Comparison of ENCODE assay signal across 8 cellular contexts in genomic region chr1:63321788-63322247, GRCh38. TPM values are rescaled to one million over a fixed set of nuclear protein-coding genes. Genes with fewer than 3 reads are reported as not detected.
A peak's percentile ranks its signal among the peaks of the same experiment; 100 is the strongest.
DNase-seq lines count a peak whose midpoint lies in the region; ATAC-seq and TF ChIP-seq lines count a peak whose summit lies in the region.

No MANE protein-coding gene starts in this region.

- H3K36me3 ChIP-seq in HEK293 (ENCODE audit: control insufficient read depth in 2 of 2, insufficient read depth in 1 of 2, low read length in 2 of 2) (no peaks in the 10 kb centered on the region), adipocyte (ENCODE audit: control insufficient read depth, insufficient read depth, low read length, severe bottlenecking) (no peaks in the 10 kb centered on the region)

- H3K4me3 Mint-ChIP-seq in CD14-positive monocyte = peak overlapping the region; percentile 84 to 95
- peak overlapping the region; percentile 55 for H3K4me3 Mint-ChIP-seq in mesothelial cell of epicardium

- H3K27me3 Mint-ChIP-seq in CD14-positive monocyte (ENCODE audit: low read depth in 3 of 3) (peaks cover 84 to 98% (median 89%) of the 10 kb centered on the region in 3 donors), mesothelial cell of epicardium (ENCODE audit: low read depth) (peaks cover 89% of the 10 kb centered on the region)

- intact Hi-C loops in CD14-positive monocyte (cut with micrococcal nuclease) = no loop called here

- H3K27ac Mint-ChIP-seq in CD14-positive monocyte (peak overlapping the region in 3 of 7 donors; percentile 3 to 59 (median 28)), mesothelial cell of epicardium (no peak overlapping the region)

- no peaks in the 10 kb centered on the region for H3K9me3 ChIP-seq in HEK293 (ENCODE audit: control insufficient read depth, insufficient read depth, low read depth, low read length)
- peaks cover 20% of the 10 kb centered on the region for H3K9me3 ChIP-seq in adipocyte (ENCODE audit: control insufficient read depth, low read length)

- H3K4me1 Mint-ChIP-seq in CD14-positive monocyte (peaks cover 63% of the 10 kb centered on the region), mesothelial cell of epicardium (peaks cover 23% of the 10 kb centered on the region)

- H3K4me1 ChIP-seq in HEK293 (ENCODE audit: control insufficient read depth, insufficient read depth, low read length) = peaks cover 12% of the 10 kb centered on the region
- H3K4me1 ChIP-seq in adipocyte (ENCODE audit: control insufficient read depth, insufficient read depth, low read length) = peaks cover 6% of the 10 kb centered on the region
- peaks cover 3% of the 10 kb centered on the region for H3K4me1 ChIP-seq in foreskin keratinocyte

- DNase-seq in CD14-positive monocyte (ENCODE audit: low spot score) (no peak), adipocyte (ENCODE audit: low read depth) (no peak), mesothelial cell of epicardium (ENCODE audit: low spot score in 2 of 2, unreplicated experiment in 2 of 2) (no peak), foreskin keratinocyte (no peak), glomerular visceral epithelial cell (ENCODE audit: extremely low spot score) (no peak)
- no peak for DNase-seq in effector CD8-positive, alpha-beta T cell (lab: John Stamatoyannopoulos, UW)

- peaks cover 77% of the 10 kb centered on the region for H3K27me3 ChIP-seq in adipocyte (replicated peaks; ENCODE audit: control insufficient read depth, insufficient read depth, low read length)
- H3K27me3 ChIP-seq in foreskin keratinocyte = peaks cover 100% of the 10 kb centered on the region

- H3K4me3 ChIP-seq in HEK293 (ENCODE audit: low read depth, low read length) (peak overlapping the region; percentile 47), adipocyte (ENCODE audit: low read length) (peak overlapping the region; percentile 72)

- H3K9me3 Mint-ChIP-seq in CD14-positive monocyte = peaks cover 12 to 75% (median 53%) of the 10 kb centered on the region in 7 donors
- no peaks in the 10 kb centered on the region for H3K9me3 Mint-ChIP-seq in mesothelial cell of epicardium

- no peak overlapping the region for H3K9ac ChIP-seq in adipocyte (ENCODE audit: low read length)

- TF ChIP-seq CTCF in CD14-positive monocyte (IDR thresholded peaks at IDR 0.05) (no peak), HEK293 (tag by site-specific recombination; IDR thresholded peaks at IDR 0.05) (no peak), mesothelial cell of epicardium (IDR thresholded peaks at IDR 0.05; ENCODE audit: unreplicated experiment) (no peak), foreskin keratinocyte (conservative IDR thresholded peaks at IDR 0.05) (no peak)

- CTCF ChIA-PET in HEK293 (lab: Yijun Ruan, JAX) = interaction anchor here (0.6 kb wide), 1 partner anchor 1025 kb away, joined by 8 read pairs; no protein-coding TSS in a partner anchor

- H3K27ac ChIP-seq in HEK293 (ENCODE audit: extremely low read depth, low read depth, low read length) = peak overlapping the region; percentile 83; the same call in 1 of the 2 replicates
- no peak overlapping the region for H3K27ac ChIP-seq in foreskin keratinocyte

- POLR2A ChIA-PET in HEK293 (lab: Yijun Ruan, JAX) = interaction anchor here (0.8 to 1.3 kb wide), 2 partner anchors 54 to 202 kb away, joined by 3 to 4 read pairs; partner anchors contain the start of gene EFCAB7

- H3K36me3 Mint-ChIP-seq in CD14-positive monocyte = peaks cover 23 to 48% of the 10 kb centered on the region in 2 donors
- no peaks in the 10 kb centered on the region for H3K36me3 Mint-ChIP-seq in mesothelial cell of epicardium

- ATAC-seq in foreskin keratinocyte (no peak), HG03432 (IDR thresholded peaks at IDR 0.05; ENCODE audit: unreplicated experiment) (no peak)

TF ChIP-seq in HEK293, 187 proteins besides CTCF, POLR2A, EP300 and RAD21:
- no peak for TF ChIP-seq ZNF510 (tag by site-specific recombination; IDR thresholded peaks at IDR 0.05; ENCODE audit: insufficient replicate concordance)
- TF ChIP-seq KLF7 (tag by site-specific recombination; IDR thresholded peaks at IDR 0.05; ENCODE audit: borderline replicate concordance) = 0 out of 2 replicates have a peak, but pooled peaks have one; percentile 56
- 0 out of 2 replicates have a peak, but pooled peaks have one; percentile 6 for TF ChIP-seq ZIC2 (tag by site-specific recombination; IDR thresholded peaks at IDR 0.05)
- TF ChIP-seq RBAK (tag by site-specific recombination; IDR thresholded peaks at IDR 0.05) = no peak
- TF ChIP-seq ZNF398 (tag by site-specific recombination; IDR thresholded peaks at IDR 0.05) = peak; percentile 87
- TF ChIP-seq ZNF610 (tag by site-specific recombination; IDR thresholded peaks at IDR 0.05; ENCODE audit: borderline replicate concordance) = no peak
- TF ChIP-seq ZBTB20 (tag by site-specific recombination; IDR thresholded peaks at IDR 0.05) = peak; percentile 81
- TF ChIP-seq ZNF146 (tag by site-specific recombination; IDR thresholded peaks at IDR 0.05) = no peak
- no peak for TF ChIP-seq ZFP41 (tag by site-specific recombination; IDR thresholded peaks at IDR 0.05; ENCODE audit: borderline replicate concordance)
- TF ChIP-seq ZNF341 (tag by site-specific recombination; IDR thresholded peaks at IDR 0.05; ENCODE audit: low read depth) = peak; percentile 46; the same call in 1 of the 2 replicates

RNA-seq across cellular contexts. Expression of gene FOXD3, which starts 0.5 kb away (rescaled TPM):
- polyA plus RNA-seq in CD14-positive monocyte (not detected), foreskin keratinocyte (not detected in 2 replicates)
- total RNA-seq in mesothelial cell of epicardium (not detected in 3 replicates), foreskin keratinocyte (not detected in 2 replicates)

RNA-seq across cellular contexts. Expression of gene ALG6, which starts 45.6 kb away (rescaled TPM):
- polyA plus RNA-seq in CD14-positive monocyte (10 to 100 TPM; 20.2 to 24.7 TPM), foreskin keratinocyte (7.3 and 9.2 TPM in 2 replicates)
- total RNA-seq in mesothelial cell of epicardium (20.0 to 21.7 TPM (median 20.3 TPM) in 3 replicates), foreskin keratinocyte (13.5 and 14.6 TPM in 2 replicates)
